In genomic region chr6:34391711-34392496, GRCh38 we compare ENCODE assay signal across 8 cellular contexts. TPM values are rescaled to one million over a fixed set of nuclear protein-coding genes. Genes with fewer than 3 reads are reported as not detected.
DNase-seq lines count a peak whose midpoint lies in the region; ATAC-seq and TF ChIP-seq lines count a peak whose summit lies in the region.

No MANE protein-coding gene starts in this region.

- H3K9ac ChIP-seq in BLaER1, result peak overlapping the region; percentile 98

- peaks cover 14% of the 10 kb centered on the region for H3K4me1 Mint-ChIP-seq in endothelial cell (ENCODE audit: unreplicated experiment)

- peak; percentile 42 for ATAC-seq in HG03354 (IDR thresholded peaks at IDR 0.05; ENCODE audit: poor library complexity, severe bottlenecking, unreplicated experiment)
- ATAC-seq in mucosa of descending colon, result peak; percentile 50

- no peak for TF ChIP-seq CTCF in endothelial cell (IDR thresholded peaks at IDR 0.05; ENCODE audit: unreplicated experiment)
- no peak for TF ChIP-seq CTCF in mucosa of descending colon (IDR thresholded peaks at IDR 0.05)

- TF ChIP-seq POLR2A in GM19099 (IDR thresholded peaks at IDR 0.05; ENCODE audit: extremely low read depth, insufficient read length, low read depth), result peak; percentile 45

- H3K36me3 Mint-ChIP-seq in endothelial cell (ENCODE audit: low read depth, unreplicated experiment), result peaks cover 15% of the 10 kb centered on the region

- H3K27ac ChIP-seq in BLaER1, result peak overlapping the region; percentile 97

- DNase-seq in NCI-H748 (lab: John Stamatoyannopoulos, UW; ENCODE audit: unreplicated experiment), result peak; percentile 82
- DNase-seq in activated CD8-positive, alpha-beta memory T cell treated with anti-CD3 and anti-CD28 coated beads for 4 hours (ENCODE audit: low read depth in 2 of 2), result peak; percentile 20 to 22
- peak; percentile 67 for DNase-seq in endothelial cell (ENCODE audit: low spot score)
- peak; percentile 57 to 77 (median 74) for DNase-seq in mucosa of descending colon
- peak; percentile 16 to 26 for DNase-seq in stimulated activated CD8-positive, alpha-beta memory T cell treated with anti-CD3 and anti-CD28 coated beads, Interleukin-4, amount 100 ng/mL, for 1 hour (ENCODE audit: low read depth in 2 of 2, low spot score in 1 of 2)

- peak overlapping the region; percentile 97 for H3K4me3 ChIP-seq in BLaER1
- H3K4me3 ChIP-seq in mucosa of descending colon, result peak overlapping the region; percentile 81

- intact Hi-C loops in mucosa of descending colon (cut with DNase I, micrococcal nuclease), result no loop called here

- no peak overlapping the region for H3K27ac Mint-ChIP-seq in endothelial cell (ENCODE audit: unreplicated experiment)

- H3K4me3 Mint-ChIP-seq in endothelial cell (ENCODE audit: unreplicated experiment), result no peak overlapping the region

- peaks cover 11% of the 10 kb centered on the region for H3K9me3 Mint-ChIP-seq in endothelial cell (ENCODE audit: unreplicated experiment)

- peaks cover 32% of the 10 kb centered on the region for H3K4me1 ChIP-seq in BLaER1
- peaks cover 13% of the 10 kb centered on the region for H3K4me1 ChIP-seq in mucosa of descending colon (ENCODE audit: low read depth)

- H3K36me3 ChIP-seq in BLaER1 (0 out of 2 replicates have a peak, but pooled peaks cover 10% of the 10 kb centered on the region), mucosa of descending colon (ENCODE audit: low read depth) (no peaks in the 10 kb centered on the region)

- peaks cover 40% of the 10 kb centered on the region for H4K20me1 ChIP-seq in BLaER1

- H3K27me3 Mint-ChIP-seq in endothelial cell (ENCODE audit: unreplicated experiment), result peaks cover 2% of the 10 kb centered on the region

- H3K27me3 ChIP-seq in BLaER1, result no peaks in the 10 kb centered on the region

- H3K9me3 ChIP-seq in BLaER1 (peaks cover 14% of the 10 kb centered on the region), mucosa of descending colon (no peaks in the 10 kb centered on the region)

- peak overlapping the region; percentile 89 for H3K4me2 ChIP-seq in BLaER1

RNA-seq across cellular contexts. Expression of gene NUDT3, which starts 0.6 kb away (rescaled TPM):
- total RNA-seq in endothelial cell (ENCODE audit: unreplicated experiment) (52.0 TPM), mucosa of descending colon (10 to 100 TPM; 19.1 to 48.7 (median 26.7) TPM)

RNA-seq across cellular contexts. Expression of gene RPS10, which starts 34.0 kb away (rescaled TPM):
- 1,322 TPM for total RNA-seq in endothelial cell (ENCODE audit: unreplicated experiment)
- 1,000 to 10,000 TPM in 2 of 3 donors, 100 to 1,000 TPM in 1; 999 to 1,006 (median 1,004) TPM for total RNA-seq in mucosa of descending colon

Comparison
In these comparisons a context has a peak if more than half of its experiments do, and no peak if none do; other contexts are left out.
1. Peak in every context shown above with its lines: DNase-seq, ATAC-seq, H3K4me3 ChIP-seq and H3K27ac ChIP-seq.
2. DNase-seq: peak in every context shown above with its lines; median percentile 82 in NCI-H748; 74 in mucosa of descending colon; 67 in endothelial cell; 21 in activated CD8-positive, alpha-beta memory T cell treated with anti-CD3 and anti-CD28 coated beads for 4 hours; 21 in stimulated activated CD8-positive, alpha-beta memory T cell treated with anti-CD3 and anti-CD28 coated beads, Interleukin-4, amount 100 ng/mL, for 1 hour.